ENCODE assay signal across 8 cellular contexts in genomic region chr1:11059166-11059989, GRCh38. TPM values are rescaled to one million over a fixed set of nuclear protein-coding genes. Genes with fewer than 3 reads are reported as not detected.
A peak's percentile ranks its signal among the peaks of the same experiment; 100 is the strongest.
DNase-seq lines count a peak whose midpoint lies in the region; ATAC-seq and TF ChIP-seq lines count a peak whose summit lies in the region.

No MANE protein-coding gene starts in this region.

- H3K36me3 ChIP-seq in brain microvascular endothelial cell (replicated peaks) (peaks cover 28% of the 10 kb centered on the region), mesendoderm (ENCODE audit: control insufficient read depth, insufficient read depth, low read length) (peaks cover 10% of the 10 kb centered on the region), upper lobe of right lung (peaks cover 22% of the 10 kb centered on the region)

- H2BK120ac ChIP-seq in mesendoderm (ENCODE audit: low read depth, low read length), result no peak overlapping the region

- H3K27me3 ChIP-seq in brain microvascular endothelial cell (replicated peaks), result no peaks in the 10 kb centered on the region
- H3K27me3 ChIP-seq in mesendoderm (ENCODE audit: insufficient read depth, low read length, poor library complexity), result no peaks in the 10 kb centered on the region
- no peaks in the 10 kb centered on the region for H3K27me3 ChIP-seq in upper lobe of right lung

- H3K79me1 ChIP-seq in mesendoderm (ENCODE audit: low read length), result peaks cover 5% of the 10 kb centered on the region

- in situ Hi-C loops in brain microvascular endothelial cell (cut with HindIII; ENCODE audit: low pct_ligation_motif_present, low sequenced_read_pairs), result no loop called here

- H4K5ac ChIP-seq in mesendoderm (ENCODE audit: low read length), result no peak overlapping the region

- intact Hi-C loops in upper lobe of right lung (cut with DNase I), result no loop called here

- no peak overlapping the region for H2AK5ac ChIP-seq in mesendoderm (ENCODE audit: low read length)

- peak; percentile 47 for DNase-seq in GM10266 (ENCODE audit: extremely low spot score)
- peak; percentile 50 for DNase-seq in NCI-H1105 (lab: John Stamatoyannopoulos, UW)
- no peak for DNase-seq in brain microvascular endothelial cell
- no peak for DNase-seq in mesendoderm
- DNase-seq in upper lobe of right lung, result peak; percentile 75
- no peak for DNase-seq in inferior parietal cortex (ENCODE audit: extremely low spot score)
- DNase-seq in activated effector memory CD4-positive, alpha-beta T cell treated with Interleukin-2 at 50 U/mL for 16 hours, result no peak

- H3K9ac ChIP-seq in mesendoderm (ENCODE audit: low read length), result peak overlapping the region; percentile 94

- TF ChIP-seq CTCF in GM10266 (IDR thresholded peaks at IDR 0.05; ENCODE audit: control insufficient read depth, insufficient read depth, low read depth, missing control alignments) (no peak), brain microvascular endothelial cell (IDR thresholded peaks at IDR 0.05; ENCODE audit: low read depth, low read length, missing control alignments) (no peak), upper lobe of right lung (IDR thresholded peaks at IDR 0.05) (no peak)

- H3K4me2 ChIP-seq in mesendoderm (ENCODE audit: low read length), result peak overlapping the region; percentile 88

- no peaks in the 10 kb centered on the region for H3K9me3 ChIP-seq in upper lobe of right lung

- WGBS in mesendoderm (ENCODE audit: extremely low coverage, insufficient coverage, low lambda C conversion rate), result no CpG with 5 or more reads among the region's 75 CpGs

- H3K4me3 ChIP-seq in brain microvascular endothelial cell (ENCODE audit: low read depth, low read length) (peak overlapping the region; percentile 88), mesendoderm (ENCODE audit: low read length) (peak overlapping the region; percentile 72), upper lobe of right lung (peak overlapping the region; percentile 96)

- peak overlapping the region; percentile 2 for H4K8ac ChIP-seq in mesendoderm (ENCODE audit: low read depth, low read length)

- peak; percentile 15 for ATAC-seq in GM21786 (IDR thresholded peaks at IDR 0.05; ENCODE audit: unreplicated experiment)
- ATAC-seq in upper lobe of right lung, result no peak

- peaks cover 2% of the 10 kb centered on the region for H3K4me1 ChIP-seq in mesendoderm (ENCODE audit: control insufficient read depth, low read depth, low read length)
- H3K4me1 ChIP-seq in upper lobe of right lung, result peaks cover 20% of the 10 kb centered on the region

- H2BK15ac ChIP-seq in mesendoderm (replicated peaks; ENCODE audit: low read depth), result no peak overlapping the region

- no peak overlapping the region for H2BK5ac ChIP-seq in mesendoderm (ENCODE audit: low read length)

- peak overlapping the region; percentile 92 for H3K4ac ChIP-seq in mesendoderm (ENCODE audit: low read depth, low read length)

- H3K79me2 ChIP-seq in mesendoderm (ENCODE audit: control insufficient read depth, insufficient read depth, low read length), result peaks cover 11% of the 10 kb centered on the region

- peak overlapping the region; percentile 40 for H3K27ac ChIP-seq in brain microvascular endothelial cell
- peak overlapping the region; percentile 53 for H3K27ac ChIP-seq in mesendoderm (ENCODE audit: low read depth, low read length)
- peak overlapping the region; percentile 55 for H3K27ac ChIP-seq in upper lobe of right lung

- peak overlapping the region; percentile 94 for H3K23ac ChIP-seq in mesendoderm (ENCODE audit: low read length)

- H3K56ac ChIP-seq in mesendoderm (ENCODE audit: low read length), result peak overlapping the region; percentile 97

- peak overlapping the region; percentile 81 for H3K18ac ChIP-seq in mesendoderm (ENCODE audit: low read length)

RNA-seq across cellular contexts. Expression of gene SRM, which starts 0.4 kb away (rescaled TPM):
- polyA plus RNA-seq in mesendoderm (2013, experiment 1 of 2), result 484 TPM
- 453 TPM for polyA plus RNA-seq in mesendoderm (2013, experiment 2 of 2)
- total RNA-seq in upper lobe of right lung, result 46.1 TPM

RNA-seq across cellular contexts. Expression of gene MASP2, which starts 12.3 kb away (rescaled TPM):
- 0.52 TPM for polyA plus RNA-seq in mesendoderm (2013, experiment 1 of 2)
- 0.38 TPM for polyA plus RNA-seq in mesendoderm (2013, experiment 2 of 2)
- not detected for total RNA-seq in upper lobe of right lung

RNA-seq across cellular contexts. Expression of gene EXOSC10, which starts 40.3 kb away (rescaled TPM):
- polyA plus RNA-seq in mesendoderm (2013, experiment 1 of 2), result 70.8 TPM
- 71.5 TPM for polyA plus RNA-seq in mesendoderm (2013, experiment 2 of 2)
- total RNA-seq in upper lobe of right lung, result 50.9 TPM

RNA-seq across cellular contexts. Expression of gene TARDBP, which starts 46.9 kb away (rescaled TPM):
- polyA plus RNA-seq in mesendoderm (2013, experiment 1 of 2), result 297 TPM
- 294 TPM for polyA plus RNA-seq in mesendoderm (2013, experiment 2 of 2)
- 112 TPM for total RNA-seq in upper lobe of right lung

Comparison
In these comparisons a context has a peak if more than half of its experiments do, and no peak if none do; other contexts are left out.
1. DNase-seq: peak in GM10266 (single experiment), NCI-H1105 (single experiment) and upper lobe of right lung (single experiment); none in brain microvascular endothelial cell (single experiment), mesendoderm (single experiment), inferior parietal cortex (single experiment) and activated effector memory CD4-positive, alpha-beta T cell treated with Interleukin-2 at 50 U/mL for 16 hours (single experiment).
2. Peak in every context shown above with its lines, with median percentiles within 50 percentile points of each other: H3K27ac ChIP-seq and H3K4me3 ChIP-seq.